25 cellular contexts compared by ENCODE assay signal in genomic region chr7:22354462-22354861, GRCh38. TPM values are rescaled to one million over a fixed set of nuclear protein-coding genes. Genes with fewer than 3 reads are reported as not detected.
DNase-seq lines count a peak whose midpoint lies in the region; ATAC-seq and TF ChIP-seq lines count a peak whose summit lies in the region.
"Had no signal": no experiment of that assay in that cellular context is flagged by ENCODE, and none has a peak within 500 bp of the region (broad histone marks: within the 10 kb centered on the region; RNA-seq: fewer than 3 reads in every experiment).

No MANE protein-coding gene starts in this region.

- peak overlapping the region; percentile 8 for H3K27ac ChIP-seq in OCI-LY1 (ENCODE audit: low read depth, low read length, poor library complexity, severe bottlenecking)
- H3K27ac ChIP-seq in esophagus (ENCODE audit: low read depth in 2 of 2, low read length in 1 of 2) = no peak overlapping the region
- no peak overlapping the region for H3K27ac ChIP-seq in psoas muscle
- H3K27ac ChIP-seq: GM23248, RWPE1 had no signal

- H3K4me1 ChIP-seq in OCI-LY1 (ENCODE audit: insufficient read depth, low read length, severe bottlenecking) (peaks cover 54% of the 10 kb centered on the region), esophagus (ENCODE audit: control insufficient read depth in 2 of 2, insufficient read depth in 2 of 2, low read length in 1 of 2) (peaks cover 0 to 9% of the 10 kb centered on the region in 2 donors), psoas muscle (peaks cover 6% of the 10 kb centered on the region)

- no peak for ATAC-seq in natural killer cell
- ATAC-seq in natural killer cell treated with Interleukin-12 subunit alpha and Interleukin-12 subunit beta and Interleukin-15 and Interleukin-18, amount 100 ng/mL, for 72 hours = no peak
- no peak for ATAC-seq in psoas muscle
- ATAC-seq: K562, Panc1 had no signal

- 34 to 77% methylated on average over 2 of the region's 2 CpGs for WGBS in esophagus, 2 donors
- 46 to 93% (median 69%) methylated on average over 2 of the region's 2 CpGs for WGBS in psoas muscle, 3 donors

- H3K9me2 ChIP-seq in OCI-LY1 (ENCODE audit: low read depth, low read length) = no peaks in the 10 kb centered on the region
- H3K9me2 ChIP-seq: SK-N-SH had no signal

- no peaks in the 10 kb centered on the region for H3F3A ChIP-seq in OCI-LY1 (ENCODE audit: insufficient read depth, low read length)

- H3K36me3 ChIP-seq in OCI-LY1 (ENCODE audit: insufficient read depth, low read length) (peaks cover 26% of the 10 kb centered on the region), esophagus (ENCODE audit: control insufficient read depth in 2 of 2, insufficient read depth in 2 of 2, low read length in 1 of 2) (no peaks in the 10 kb centered on the region), psoas muscle (ENCODE audit: insufficient read depth in 1 of 2, low read depth in 1 of 2) (no peaks in the 10 kb centered on the region)
- H3K36me3 ChIP-seq: MG63 had no signal

- no peak overlapping the region for H3K27ac Mint-ChIP-seq in natural killer cell
- no peak overlapping the region for H3K27ac Mint-ChIP-seq in natural killer cell treated with Interleukin-12 subunit alpha and Interleukin-12 subunit beta and Interleukin-15 and Interleukin-18, amount 100 ng/mL, for 72 hours
- H3K27ac Mint-ChIP-seq: H9 had no signal

- H3K9me3 ChIP-seq in OCI-LY1 (ENCODE audit: low read length) = peaks cover 9% of the 10 kb centered on the region; the same call in 1 of the 2 replicates
- no peaks in the 10 kb centered on the region for H3K9me3 ChIP-seq in esophagus (ENCODE audit: control insufficient read depth in 2 of 2, insufficient read depth in 1 of 2, low read depth in 1 of 2, low read length in 1 of 2)
- no peaks in the 10 kb centered on the region for H3K9me3 ChIP-seq in psoas muscle
- H3K9me3 ChIP-seq: MG63, SK-N-SH had no signal

- TF ChIP-seq CTCF in natural killer cell (IDR thresholded peaks at IDR 0.05) (no peak), OCI-LY1 (IDR thresholded peaks at IDR 0.05; ENCODE audit: low read length) (no peak), psoas muscle (IDR thresholded peaks at IDR 0.05) (no peak)

- H3K4me3 Mint-ChIP-seq in natural killer cell = peak overlapping the region; percentile 22
- no peak overlapping the region for H3K4me3 Mint-ChIP-seq in natural killer cell treated with Interleukin-12 subunit alpha and Interleukin-12 subunit beta and Interleukin-15 and Interleukin-18, amount 100 ng/mL, for 72 hours
- H3K4me3 Mint-ChIP-seq: H9 had no signal

- H3K4me3 ChIP-seq in OCI-LY1 (ENCODE audit: low read depth, low read length, poor library complexity, severe bottlenecking) (peak overlapping the region; percentile 92), esophagus (ENCODE audit: low read depth in 1 of 2, low read length in 2 of 2) (peak overlapping the region; percentile 13 to 16), psoas muscle (no peak overlapping the region)
- H3K4me3 ChIP-seq: GM23248, K562, MG63 had no signal

- peak overlapping the region; percentile 86 for H3K4me2 ChIP-seq in OCI-LY1 (ENCODE audit: low read length)
- H3K4me2 ChIP-seq: SK-N-SH had no signal

- H3K9me3 Mint-ChIP-seq in natural killer cell = peaks cover 0 to 2% of the 10 kb centered on the region in 2 donors
- peaks cover 5% of the 10 kb centered on the region for H3K9me3 Mint-ChIP-seq in natural killer cell treated with Interleukin-12 subunit alpha and Interleukin-12 subunit beta and Interleukin-15 and Interleukin-18, amount 100 ng/mL, for 72 hours

- H2AFZ ChIP-seq in OCI-LY1 (ENCODE audit: low read length) = no peak overlapping the region
- H2AFZ ChIP-seq: GM23248 had no signal

- intact Hi-C loops in natural killer cell (cut with micrococcal nuclease) (no loop called here), psoas muscle (cut with DNase I) (no loop called here)

- DNase-seq in natural killer cell (no peak), psoas muscle (no peak), NCI-H345 (lab: John Stamatoyannopoulos, UW) (no peak), activated gamma-delta T cell (lab: John Stamatoyannopoulos, UW) (no peak)
- no peak for DNase-seq in natural killer cell treated with Interleukin-12 subunit alpha and Interleukin-12 subunit beta and Interleukin-15 and Interleukin-18, amount 100 ng/mL, for 72 hours (ENCODE audit: low spot score)
- DNase-seq: C1 segment of cervical spinal cord; CD4-positive, alpha-beta memory T cell; COR-L47; DMS79 treated with DMSO at 0.1 percent for 48 hours; GM23248; H9; MG63; NCI-H1105 treated with DMSO at 0.1 percent for 48 hours; NCI-H2029; NCI-H446 treated with DMSO at 0.1 percent for 48 hours; NCI-H526; NCI-H82; SIG-M5; SK-N-SH; SW 1271 had no signal

- H3K36me3 Mint-ChIP-seq in natural killer cell = peaks cover 8% of the 10 kb centered on the region
- H3K36me3 Mint-ChIP-seq in natural killer cell treated with Interleukin-12 subunit alpha and Interleukin-12 subunit beta and Interleukin-15 and Interleukin-18, amount 100 ng/mL, for 72 hours = peaks cover 13% of the 10 kb centered on the region
- H3K36me3 Mint-ChIP-seq: CD4-positive, alpha-beta memory T cell had no signal

- H3K27me3 ChIP-seq in OCI-LY1 (ENCODE audit: insufficient read depth, low read length) = no peaks in the 10 kb centered on the region
- no peaks in the 10 kb centered on the region for H3K27me3 ChIP-seq in esophagus (ENCODE audit: control insufficient read depth in 1 of 2, insufficient read depth in 2 of 2, low read length in 2 of 2)
- peaks cover 2 to 31% (median 3%) of the 10 kb centered on the region in 3 donors for H3K27me3 ChIP-seq in psoas muscle (ENCODE audit: insufficient read depth in 3 of 3, low read length in 2 of 3)
- H3K27me3 ChIP-seq: MG63 had no signal

- no peak overlapping the region for H3K9ac ChIP-seq in OCI-LY1 (ENCODE audit: low read length)
- H3K9ac ChIP-seq: GM23248, SK-N-SH had no signal

- H3K79me2 ChIP-seq in OCI-LY1 (ENCODE audit: insufficient read depth, low read length) = peaks cover 69% of the 10 kb centered on the region

- H4K20me1 ChIP-seq in OCI-LY1 (ENCODE audit: insufficient read depth, low read length) = no peaks in the 10 kb centered on the region

- H3K27me3 Mint-ChIP-seq in natural killer cell (ENCODE audit: low read depth in 2 of 2) = peaks cover 41 to 76% of the 10 kb centered on the region in 2 donors
- H3K27me3 Mint-ChIP-seq in natural killer cell treated with Interleukin-12 subunit alpha and Interleukin-12 subunit beta and Interleukin-15 and Interleukin-18, amount 100 ng/mL, for 72 hours = peaks cover 50 to 60% of the 10 kb centered on the region in 2 donors

- H3K4me1 Mint-ChIP-seq in natural killer cell = peaks cover 0 to 4% of the 10 kb centered on the region in 2 donors
- peaks cover 0 to 5% of the 10 kb centered on the region in 2 donors for H3K4me1 Mint-ChIP-seq in natural killer cell treated with Interleukin-12 subunit alpha and Interleukin-12 subunit beta and Interleukin-15 and Interleukin-18, amount 100 ng/mL, for 72 hours (ENCODE audit: low read depth in 2 of 2)

RNA-seq across cellular contexts. Expression of gene RAPGEF5, which starts 2.5 kb away (rescaled TPM):
- total RNA-seq in natural killer cell (under 1 TPM in 2 of 3 donors, not detected in 1; 0.26 to 0.33 TPM), psoas muscle (10 to 100 TPM in 1 of 4 donors, 1 to 10 TPM in 3; 5.5 to 10.8 (median 8.1) TPM)
- 1 to 10 TPM in 1 of 2 donors, under 1 TPM in 1; 0.26 to 1.1 TPM for total RNA-seq in natural killer cell treated with Interleukin-12 subunit alpha and Interleukin-12 subunit beta and Interleukin-15 and Interleukin-18, amount 100 ng/mL, for 72 hours
- polyA plus RNA-seq in esophagus (1 to 10 TPM; 6.6 to 6.7 TPM), psoas muscle (1 to 10 TPM; 2.6 to 3.6 (median 3.6) TPM)
- total RNA-seq: CD4-positive, alpha-beta memory T cell had no signal
- polyA plus RNA-seq: CD4-positive, alpha-beta memory T cell had no signal
